17 cellular contexts compared by ENCODE assay signal in the genomic region with DNA sequence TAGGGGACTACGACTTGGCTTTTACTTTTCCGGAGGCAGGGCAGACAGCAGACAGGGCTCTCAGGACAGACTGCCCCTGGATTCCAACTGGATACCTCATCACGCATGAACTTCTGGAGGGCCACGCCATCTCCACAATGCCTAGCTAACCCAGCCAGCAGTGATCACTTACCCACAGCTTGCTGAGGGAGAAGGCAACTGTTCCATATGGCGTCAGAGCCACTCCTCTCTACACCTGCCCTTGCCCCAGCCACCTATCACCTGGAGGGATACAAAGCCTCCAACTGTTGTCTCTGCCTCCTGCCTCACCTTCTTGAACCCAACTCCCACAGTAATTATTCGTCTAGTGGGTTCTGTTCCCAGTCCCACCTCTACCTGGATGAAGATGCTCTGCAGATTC. TPM values are rescaled to one million over a fixed set of nuclear protein-coding genes. Genes with fewer than 3 reads are reported as not detected.
DNase-seq lines count a peak whose midpoint lies in the region; ATAC-seq and TF ChIP-seq lines count a peak whose summit lies in the region.
"Had no signal": no experiment of that assay in that cellular context is flagged by ENCODE, and none has a peak within 500 bp of the region (broad histone marks: within the 10 kb centered on the region; RNA-seq: fewer than 3 reads in every experiment).

No MANE protein-coding gene starts in this region.

- intact Hi-C loops in activated CD4-positive, alpha-beta T cell treated with anti-CD3 and anti-CD28 coated beads, Interleukin-2, amount 10 ng/mL, durations not matched to agents 24 days and 14 days (cut with micrococcal nuclease) = no loop called here
- intact Hi-C loops in MCF 10A (cut with micrococcal nuclease) = no loop called here
- intact Hi-C loops in mammary epithelial cell (cut with micrococcal nuclease) = no loop called here
- intact Hi-C loops in testis (cut with DNase I; ENCODE audit: low total_unique reads) = no loop called here
- intact Hi-C loops in breast epithelium (cut with DNase I; ENCODE audit: low total_unique reads) = no loop called here

- dilution Hi-C loops in mammary epithelial cell (cut with HindIII; ENCODE audit: low sequenced_read_pairs) = no loop called here

- no peaks in the 10 kb centered on the region for H3K9me3 Mint-ChIP-seq in activated CD4-positive, alpha-beta T cell treated with anti-CD3 and anti-CD28 coated beads, Interleukin-2, amount 10 ng/mL, durations not matched to agents 24 days and 14 days
- no peaks in the 10 kb centered on the region for H3K9me3 Mint-ChIP-seq in activated CD4-positive, alpha-beta T cell treated with anti-CD3 and anti-CD28 coated beads, Interleukin-2, amount 10 ng/mL, durations not matched to agents 7 days and 5 days
- no peaks in the 10 kb centered on the region for H3K9me3 Mint-ChIP-seq in MCF 10A (ENCODE audit: unreplicated experiment)
- H3K9me3 Mint-ChIP-seq in activated naive CD8-positive, alpha-beta T cell treated with anti-CD3 and anti-CD28 coated beads, Interleukin-2, amount 50 U/mL, for 24 hours = no peaks in the 10 kb centered on the region
- H3K9me3 Mint-ChIP-seq: CD14-positive monocyte had no signal

- no TSS peak for BruUV-seq in MCF 10A (replicated peaks; lab: Mats Ljungman, UMichigan)
- BruUV-seq in mammary epithelial cell (replicated peaks; lab: Mats Ljungman, UMichigan) = no TSS peak

- H3K27ac ChIP-seq in mammary epithelial cell (ENCODE audit: insufficient read depth, low read depth, low read length) (no peak overlapping the region), testis (no peak overlapping the region), breast epithelium (no peak overlapping the region)
- H3K27ac ChIP-seq: PC-9 had no signal

- peaks cover 20% of the 10 kb centered on the region for H3K79me2 ChIP-seq in mammary epithelial cell (ENCODE audit: insufficient read depth, low read length)

- H3K36me3 ChIP-seq in mammary epithelial cell (ENCODE audit: insufficient read depth, low read length) = peaks cover 41% of the 10 kb centered on the region
- H3K36me3 ChIP-seq in testis (ENCODE audit: low read depth, missing control alignments) = no peaks in the 10 kb centered on the region
- H3K36me3 ChIP-seq in breast epithelium = no peaks in the 10 kb centered on the region

- POLR2A ChIA-PET in activated CD4-positive, alpha-beta T cell treated with anti-CD3 and anti-CD28 coated beads, Interleukin-2, amount 10 ng/mL, durations not matched to agents 7 days and 5 days (lab: Charles Lee) = no interaction called here
- POLR2A ChIA-PET in MCF 10A (lab: Yijun Ruan, JAX) = interaction anchor here (3.7 kb wide), 1 partner anchor 10 kb away, joined by 10 read pairs; a partner anchor contains a TSS

- peaks cover 14% of the 10 kb centered on the region for H3K4me1 Mint-ChIP-seq in activated CD4-positive, alpha-beta T cell treated with anti-CD3 and anti-CD28 coated beads, Interleukin-2, amount 10 ng/mL, durations not matched to agents 24 days and 14 days
- peaks cover 26% of the 10 kb centered on the region for H3K4me1 Mint-ChIP-seq in activated CD4-positive, alpha-beta T cell treated with anti-CD3 and anti-CD28 coated beads, Interleukin-2, amount 10 ng/mL, durations not matched to agents 7 days and 5 days
- peaks cover 11% of the 10 kb centered on the region for H3K4me1 Mint-ChIP-seq in MCF 10A (ENCODE audit: insufficient read depth, unreplicated experiment)
- peaks cover 28% of the 10 kb centered on the region for H3K4me1 Mint-ChIP-seq in activated naive CD8-positive, alpha-beta T cell treated with anti-CD3 and anti-CD28 coated beads, Interleukin-2, amount 50 U/mL, for 24 hours

- H3K4me3 Mint-ChIP-seq in activated CD4-positive, alpha-beta T cell treated with anti-CD3 and anti-CD28 coated beads, Interleukin-2, amount 10 ng/mL, durations not matched to agents 24 days and 14 days = no peak overlapping the region
- no peak overlapping the region for H3K4me3 Mint-ChIP-seq in activated CD4-positive, alpha-beta T cell treated with anti-CD3 and anti-CD28 coated beads, Interleukin-2, amount 10 ng/mL, durations not matched to agents 7 days and 5 days
- H3K4me3 Mint-ChIP-seq in MCF 10A (ENCODE audit: unreplicated experiment) = no peak overlapping the region
- H3K4me3 Mint-ChIP-seq in activated naive CD8-positive, alpha-beta T cell treated with anti-CD3 and anti-CD28 coated beads, Interleukin-2, amount 50 U/mL, for 24 hours = no peak overlapping the region
- H3K4me3 Mint-ChIP-seq: CD14-positive monocyte had no signal

- H4K20me1 ChIP-seq in mammary epithelial cell (ENCODE audit: insufficient read depth, low read length) = peaks cover 4% of the 10 kb centered on the region

- 99% methylated on average over 5 of the region's 6 CpGs for WGBS in mammary epithelial cell (ENCODE audit: low coverage, missing lambda C conversion rate)
- 91 to 95% methylated on average over 6 of the region's 6 CpGs for WGBS in testis, 2 donors

- CTCF ChIA-PET in activated CD4-positive, alpha-beta T cell treated with anti-CD3 and anti-CD28 coated beads, Interleukin-2, amount 10 ng/mL, durations not matched to agents 7 days and 5 days (lab: Charles Lee) = no interaction called here
- CTCF ChIA-PET in MCF 10A (lab: Yijun Ruan, JAX) = no interaction called here
- CTCF ChIA-PET in mammary epithelial cell (lab: Charles Lee; ENCODE audit: low non-redundant PET) = no interaction called here

- no peak overlapping the region for H3K9ac ChIP-seq in mammary epithelial cell (ENCODE audit: insufficient read depth, low read length)

- H2AFZ ChIP-seq in mammary epithelial cell (ENCODE audit: low read depth, low read length) = no peak overlapping the region
- H2AFZ ChIP-seq: PC-9 had no signal

- H3K27ac Mint-ChIP-seq in activated CD4-positive, alpha-beta T cell treated with anti-CD3 and anti-CD28 coated beads, Interleukin-2, amount 10 ng/mL, durations not matched to agents 24 days and 14 days = peak overlapping the region; percentile 51
- no peak overlapping the region for H3K27ac Mint-ChIP-seq in activated CD4-positive, alpha-beta T cell treated with anti-CD3 and anti-CD28 coated beads, Interleukin-2, amount 10 ng/mL, durations not matched to agents 7 days and 5 days
- H3K27ac Mint-ChIP-seq in MCF 10A (ENCODE audit: low read depth, unreplicated experiment) = peak overlapping the region; percentile 28
- peak overlapping the region; percentile 92 for H3K27ac Mint-ChIP-seq in activated naive CD8-positive, alpha-beta T cell treated with anti-CD3 and anti-CD28 coated beads, Interleukin-2, amount 50 U/mL, for 24 hours
- H3K27ac Mint-ChIP-seq: CD14-positive monocyte had no signal

- no peaks in the 10 kb centered on the region for H3K27me3 Mint-ChIP-seq in activated CD4-positive, alpha-beta T cell treated with anti-CD3 and anti-CD28 coated beads, Interleukin-2, amount 10 ng/mL, durations not matched to agents 24 days and 14 days
- no peaks in the 10 kb centered on the region for H3K27me3 Mint-ChIP-seq in activated CD4-positive, alpha-beta T cell treated with anti-CD3 and anti-CD28 coated beads, Interleukin-2, amount 10 ng/mL, durations not matched to agents 7 days and 5 days
- H3K27me3 Mint-ChIP-seq in MCF 10A (ENCODE audit: insufficient read depth, unreplicated experiment) = no peaks in the 10 kb centered on the region
- no peaks in the 10 kb centered on the region for H3K27me3 Mint-ChIP-seq in activated naive CD8-positive, alpha-beta T cell treated with anti-CD3 and anti-CD28 coated beads, Interleukin-2, amount 50 U/mL, for 24 hours

- H3K27me3 ChIP-seq in mammary epithelial cell (ENCODE audit: insufficient read depth, low read length) = no peaks in the 10 kb centered on the region
- no peaks in the 10 kb centered on the region for H3K27me3 ChIP-seq in testis
- H3K27me3 ChIP-seq in breast epithelium = no peaks in the 10 kb centered on the region

- peaks cover 52% of the 10 kb centered on the region for H3K36me3 Mint-ChIP-seq in activated CD4-positive, alpha-beta T cell treated with anti-CD3 and anti-CD28 coated beads, Interleukin-2, amount 10 ng/mL, durations not matched to agents 24 days and 14 days (ENCODE audit: low read depth)
- peaks cover 46% of the 10 kb centered on the region for H3K36me3 Mint-ChIP-seq in activated CD4-positive, alpha-beta T cell treated with anti-CD3 and anti-CD28 coated beads, Interleukin-2, amount 10 ng/mL, durations not matched to agents 7 days and 5 days (ENCODE audit: low read depth)
- peaks cover 55% of the 10 kb centered on the region for H3K36me3 Mint-ChIP-seq in MCF 10A (ENCODE audit: insufficient read depth, unreplicated experiment)
- peaks cover 55% of the 10 kb centered on the region for H3K36me3 Mint-ChIP-seq in activated naive CD8-positive, alpha-beta T cell treated with anti-CD3 and anti-CD28 coated beads, Interleukin-2, amount 50 U/mL, for 24 hours (ENCODE audit: low read depth)

- DNase-seq in activated CD4-positive, alpha-beta T cell treated with anti-CD3 and anti-CD28 coated beads, Interleukin-2, amount 10 ng/mL, durations not matched to agents 24 days and 14 days = no peak
- DNase-seq in activated CD4-positive, alpha-beta T cell treated with anti-CD3 and anti-CD28 coated beads, Interleukin-2, amount 10 ng/mL, durations not matched to agents 7 days and 5 days = no peak
- DNase-seq in MCF 10A (ENCODE audit: unreplicated experiment) (no peak), mammary epithelial cell (no peak), testis (peak; percentile 6), A172 (ENCODE audit: low spot score) (no peak), breast epithelium (ENCODE audit: low spot score in 2 of 2) (no peak)
- DNase-seq in activated naive CD8-positive, alpha-beta T cell treated with anti-CD3 and anti-CD28 coated beads, Interleukin-2, amount 50 U/mL, for 24 hours = no peak
- DNase-seq: 8988T, COR-L47, DMS153, NCI-H187 treated with DMSO at 0.1 percent for 48 hours, NCI-H446, NCI-H748 treated with DMSO at 0.1 percent for 48 hours, PC-9 had no signal

- H3K4me3 ChIP-seq in mammary epithelial cell (replicated peaks in 1 of 3; ENCODE audit: insufficient read depth in 1 of 3, low read depth in 2 of 3, low read length in 3 of 3) (no peak overlapping the region), testis (no peak overlapping the region), breast epithelium (no peak overlapping the region)
- H3K4me3 ChIP-seq: HAP-1, PC-9 had no signal

- TF ChIP-seq CTCF in MCF 10A (IDR thresholded peaks at IDR 0.05; ENCODE audit: unreplicated experiment) = no peak
- TF ChIP-seq CTCF in mammary epithelial cell (conservative IDR thresholded peaks at IDR 0.05 in 1 of 2, IDR thresholded peaks at IDR 0.05 in 1 of 2; ENCODE audit: extremely low read depth in 1 of 2, insufficient read depth in 1 of 2, low read depth in 1 of 2, low read length in 2 of 2) = no peak
- no peak for TF ChIP-seq CTCF in testis (IDR thresholded peaks at IDR 0.05)
- no peak for TF ChIP-seq CTCF in breast epithelium (IDR thresholded peaks at IDR 0.05)

- ATAC-seq in activated naive CD8-positive, alpha-beta T cell treated with anti-CD3 and anti-CD28 coated beads, Interleukin-2, amount 50 U/mL, for 24 hours = no peak

- H3K4me1 ChIP-seq in mammary epithelial cell (ENCODE audit: insufficient read depth, low read length) (peaks cover 44% of the 10 kb centered on the region), testis (no peaks in the 10 kb centered on the region), breast epithelium (no peaks in the 10 kb centered on the region)

- no peaks in the 10 kb centered on the region for H3K9me3 ChIP-seq in mammary epithelial cell (replicated peaks; ENCODE audit: insufficient read depth, low read length)
- no peaks in the 10 kb centered on the region for H3K9me3 ChIP-seq in testis
- no peaks in the 10 kb centered on the region for H3K9me3 ChIP-seq in breast epithelium
- H3K9me3 ChIP-seq: HAP-1 had no signal

- no peak overlapping the region for H3K4me2 ChIP-seq in mammary epithelial cell (ENCODE audit: insufficient read depth, low read depth, low read length)
- H3K4me2 ChIP-seq: PC-9 had no signal

- in situ Hi-C loops in mammary epithelial cell (cut with MboI; ENCODE audit: low sequenced_read_pairs in 2 of 2) = no loop called here

- no peak for TF ChIP-seq POLR2A in testis (IDR thresholded peaks at IDR 0.05)
- no peak for TF ChIP-seq POLR2A in breast epithelium (IDR thresholded peaks at IDR 0.05)

RNA-seq across cellular contexts. Expression of a gene that starts 8.8 kb away (rescaled TPM):
- 167 and 172 TPM in 2 replicates for total RNA-seq in activated CD4-positive, alpha-beta T cell treated with anti-CD3 and anti-CD28 coated beads, Interleukin-2, amount 10 ng/mL, durations not matched to agents 24 days and 14 days
- 100 to 1,000 TPM; 125 to 127 TPM for total RNA-seq in activated CD4-positive, alpha-beta T cell treated with anti-CD3 and anti-CD28 coated beads, Interleukin-2, amount 10 ng/mL, durations not matched to agents 7 days and 5 days
- total RNA-seq in MCF 10A (2022) (64.7 and 72.2 TPM in 2 replicates), mammary epithelial cell (100 to 1,000 TPM; 103 to 123 TPM), testis (100 to 1,000 TPM; 128 to 163 TPM), breast epithelium (10 to 100 TPM; 28.6 to 86.9 (median 71.3) TPM)
- polyA plus RNA-seq in mammary epithelial cell (79.1 TPM), testis (ENCODE audit: insufficient read depth, low read depth, low replicate concordance) (52.2 TPM)
- polyA minus RNA-seq in mammary epithelial cell = 171 TPM
- total RNA-seq in A172 (2014; rRNA removed; shearing (Covaris generic)) = 64.8 and 67.8 TPM in 2 replicates

RNA-seq across cellular contexts. Expression of a gene that starts 8.9 kb away (rescaled TPM):
- 30.4 and 30.5 TPM in 2 replicates for total RNA-seq in activated CD4-positive, alpha-beta T cell treated with anti-CD3 and anti-CD28 coated beads, Interleukin-2, amount 10 ng/mL, durations not matched to agents 24 days and 14 days
- 10 to 100 TPM; 12.8 to 15.2 TPM for total RNA-seq in activated CD4-positive, alpha-beta T cell treated with anti-CD3 and anti-CD28 coated beads, Interleukin-2, amount 10 ng/mL, durations not matched to agents 7 days and 5 days
- total RNA-seq in MCF 10A (2022) = 7.5 and 9.8 TPM in 2 replicates
- total RNA-seq in mammary epithelial cell = 10 to 100 TPM; 10.2 to 15.6 TPM
- polyA plus RNA-seq in mammary epithelial cell = 5.8 TPM
- 8.3 TPM for polyA minus RNA-seq in mammary epithelial cell
- 1 to 10 TPM; 5.5 to 7.6 TPM for total RNA-seq in testis
- 8.5 TPM for polyA plus RNA-seq in testis (ENCODE audit: insufficient read depth, low read depth, low replicate concordance)
- total RNA-seq in A172 (2014; rRNA removed; shearing (Covaris generic)) = 11.3 and 14.6 TPM in 2 replicates
- total RNA-seq in breast epithelium = 1 to 10 TPM; 4.0 to 6.2 (median 5.1) TPM

RNA-seq across cellular contexts. Expression of a gene that starts 18.8 kb away (rescaled TPM):
- total RNA-seq in activated CD4-positive, alpha-beta T cell treated with anti-CD3 and anti-CD28 coated beads, Interleukin-2, amount 10 ng/mL, durations not matched to agents 24 days and 14 days = 70.2 and 75.3 TPM in 2 replicates
- 100 to 1,000 TPM; 111 to 116 TPM for total RNA-seq in activated CD4-positive, alpha-beta T cell treated with anti-CD3 and anti-CD28 coated beads, Interleukin-2, amount 10 ng/mL, durations not matched to agents 7 days and 5 days
- total RNA-seq in MCF 10A (2022) = 88.7 and 91.5 TPM in 2 replicates
- total RNA-seq in mammary epithelial cell = 10 to 100 TPM; 44.2 to 81.9 TPM
- polyA plus RNA-seq in mammary epithelial cell = 57.8 TPM
- polyA minus RNA-seq in mammary epithelial cell = 152 TPM
- total RNA-seq in testis = 100 to 1,000 TPM; 104 to 118 TPM
- 144 TPM for polyA plus RNA-seq in testis (ENCODE audit: insufficient read depth, low read depth, low replicate concordance)
- 56.4 and 83.3 TPM in 2 replicates for total RNA-seq in A172 (2014; rRNA removed; shearing (Covaris generic))
- total RNA-seq in breast epithelium = 10 to 100 TPM; 60.6 to 85.5 (median 84.0) TPM

RNA-seq across cellular contexts. Expression of a gene that starts 39.4 kb away (rescaled TPM):
- total RNA-seq in activated CD4-positive, alpha-beta T cell treated with anti-CD3 and anti-CD28 coated beads, Interleukin-2, amount 10 ng/mL, durations not matched to agents 24 days and 14 days = 47.3 and 48.5 TPM in 2 replicates
- 10 to 100 TPM; 35.2 to 36.0 TPM for total RNA-seq in activated CD4-positive, alpha-beta T cell treated with anti-CD3 and anti-CD28 coated beads, Interleukin-2, amount 10 ng/mL, durations not matched to agents 7 days and 5 days
- total RNA-seq in MCF 10A (2022) (33.9 and 35.5 TPM in 2 replicates), mammary epithelial cell (10 to 100 TPM; 20.3 to 30.3 TPM), testis (10 to 100 TPM; 45.8 to 46.0 TPM), breast epithelium (10 to 100 TPM; 19.0 to 33.7 (median 29.3) TPM)
- polyA plus RNA-seq in mammary epithelial cell (42.9 TPM), testis (ENCODE audit: insufficient read depth, low read depth, low replicate concordance) (123 TPM)
- polyA minus RNA-seq in mammary epithelial cell = 0.21 TPM
- total RNA-seq in A172 (2014; rRNA removed; shearing (Covaris generic)) = 47.7 and 89.6 TPM in 2 replicates
